Comparison of ENCODE assay signal across 10 cellular contexts in the genomic region with DNA sequence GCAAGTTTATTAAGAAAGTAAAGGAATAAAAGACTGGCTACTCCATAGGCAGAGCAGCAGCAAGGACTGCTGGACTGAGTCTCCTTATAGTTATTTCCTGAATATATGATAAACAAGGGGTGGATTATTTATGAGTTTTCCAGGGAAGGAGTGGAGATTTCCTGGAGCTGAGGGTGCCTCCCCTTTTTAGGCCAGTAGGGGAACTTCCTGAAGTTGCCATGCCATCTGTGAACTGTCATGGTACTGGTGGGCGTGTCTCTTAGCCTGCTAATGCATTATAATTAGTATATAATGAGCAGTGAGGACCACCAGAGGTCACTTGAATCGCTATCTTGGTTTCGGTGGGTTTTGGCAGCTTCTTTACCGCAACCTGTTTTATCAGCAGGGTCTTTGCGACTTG. TPM values are rescaled to one million over a fixed set of nuclear protein-coding genes. Genes with fewer than 3 reads are reported as not detected.
DNase-seq lines count a peak whose midpoint lies in the region; ATAC-seq and TF ChIP-seq lines count a peak whose summit lies in the region.
"Had no signal": no experiment of that assay in that cellular context is flagged by ENCODE, and none has a peak within 500 bp of the region (broad histone marks: within the 10 kb centered on the region; RNA-seq: fewer than 3 reads in every experiment).

No MANE protein-coding gene starts in this region.

- H3K36me3 Mint-ChIP-seq in CD8-positive, alpha-beta T cell: peaks cover 43% of the 10 kb centered on the region
- peaks cover 6% of the 10 kb centered on the region for H3K36me3 Mint-ChIP-seq in central memory CD8-positive, alpha-beta T cell (ENCODE audit: insufficient read depth)

- H3K4me3 Mint-ChIP-seq in CD8-positive, alpha-beta T cell: peak overlapping the region; percentile 61
- peak overlapping the region; percentile 50 for H3K4me3 Mint-ChIP-seq in central memory CD8-positive, alpha-beta T cell

- H3K23ac ChIP-seq in mesendoderm (ENCODE audit: low read length): no peak overlapping the region

- no peak overlapping the region for H2AK5ac ChIP-seq in mesendoderm (ENCODE audit: low read length)

- no peak overlapping the region for H2BK15ac ChIP-seq in mesendoderm (replicated peaks; ENCODE audit: low read depth)

- no peak overlapping the region for H2BK5ac ChIP-seq in mesendoderm (ENCODE audit: low read length)

- WGBS in mesendoderm (ENCODE audit: extremely low coverage, insufficient coverage, low lambda C conversion rate): no CpG with 5 or more reads among the region's 5 CpGs
- 81% methylated on average over 5 of the region's 5 CpGs for WGBS in smooth muscle cell (ENCODE audit: low lambda C conversion rate)

- H2BK120ac ChIP-seq in mesendoderm (ENCODE audit: low read depth, low read length): no peak overlapping the region

- no peak overlapping the region for H4K8ac ChIP-seq in mesendoderm (ENCODE audit: low read depth, low read length)

- H3K27me3 Mint-ChIP-seq in CD8-positive, alpha-beta T cell (ENCODE audit: low read depth): no peaks in the 10 kb centered on the region
- no peaks in the 10 kb centered on the region for H3K27me3 Mint-ChIP-seq in central memory CD8-positive, alpha-beta T cell

- H3K4me2 ChIP-seq in mesendoderm (ENCODE audit: low read length) (no peak overlapping the region), smooth muscle cell (no peak overlapping the region)

- no peaks in the 10 kb centered on the region for H4K20me1 ChIP-seq in smooth muscle cell (ENCODE audit: low read depth)

- peak overlapping the region; percentile 89 for H3K27ac Mint-ChIP-seq in CD8-positive, alpha-beta T cell
- H3K27ac Mint-ChIP-seq in central memory CD8-positive, alpha-beta T cell (ENCODE audit: low read depth): peak overlapping the region; percentile 18

- no peaks in the 10 kb centered on the region for H3K27me3 ChIP-seq in CD8-positive, alpha-beta T cell (ENCODE audit: insufficient read depth, low read length)
- H3K27me3 ChIP-seq in mesendoderm (ENCODE audit: insufficient read depth, low read length, poor library complexity): no peaks in the 10 kb centered on the region
- H3K27me3 ChIP-seq in smooth muscle cell (ENCODE audit: low read depth): no peaks in the 10 kb centered on the region

- no peak overlapping the region for H4K5ac ChIP-seq in mesendoderm (ENCODE audit: low read length)

- H3F3A ChIP-seq in smooth muscle cell (ENCODE audit: low read depth): no peaks in the 10 kb centered on the region

- no peaks in the 10 kb centered on the region for H3K79me1 ChIP-seq in mesendoderm (ENCODE audit: low read length)

- H3K27ac ChIP-seq in CD8-positive, alpha-beta T cell (ENCODE audit: low read depth, low read length): no peak overlapping the region
- H3K27ac ChIP-seq in mesendoderm (ENCODE audit: low read depth, low read length): no peak overlapping the region
- no peak overlapping the region for H3K27ac ChIP-seq in smooth muscle cell (ENCODE audit: low read depth)

- no peak overlapping the region for H2AFZ ChIP-seq in smooth muscle cell (ENCODE audit: low read depth)

- ATAC-seq in CD8-positive, alpha-beta T cell: no peak
- ATAC-seq in central memory CD8-positive, alpha-beta T cell (replicated peaks; ENCODE audit: extremely low read depth, poor library complexity, severe bottlenecking): no peak
- ATAC-seq in GM19455 (IDR thresholded peaks at IDR 0.05; ENCODE audit: unreplicated experiment): no peak

- no peaks in the 10 kb centered on the region for H3K9me3 ChIP-seq in CD8-positive, alpha-beta T cell (ENCODE audit: low read length)
- no peaks in the 10 kb centered on the region for H3K9me3 ChIP-seq in smooth muscle cell (replicated peaks; ENCODE audit: low read depth)

- no peak overlapping the region for H3K4me3 ChIP-seq in CD8-positive, alpha-beta T cell (ENCODE audit: low read depth, low read length)
- no peak overlapping the region for H3K4me3 ChIP-seq in mesendoderm (ENCODE audit: low read length)
- no peak overlapping the region for H3K4me3 ChIP-seq in smooth muscle cell

- TF ChIP-seq CTCF in CD8-positive, alpha-beta T cell (IDR thresholded peaks at IDR 0.05): no peak
- TF ChIP-seq CTCF in smooth muscle cell (IDR thresholded peaks at IDR 0.05; ENCODE audit: borderline replicate concordance, insufficient read depth, poor library complexity, severe bottlenecking): no peak

- no peaks in the 10 kb centered on the region for H3K79me2 ChIP-seq in mesendoderm (ENCODE audit: control insufficient read depth, insufficient read depth, low read length)
- no peaks in the 10 kb centered on the region for H3K79me2 ChIP-seq in smooth muscle cell (ENCODE audit: low read depth)

- no peak overlapping the region for H3K56ac ChIP-seq in mesendoderm (ENCODE audit: low read length)

- peaks cover 8% of the 10 kb centered on the region for H3K36me3 ChIP-seq in CD8-positive, alpha-beta T cell (ENCODE audit: insufficient read depth, low read length)
- H3K36me3 ChIP-seq in mesendoderm (ENCODE audit: control insufficient read depth, insufficient read depth, low read length) (no peaks in the 10 kb centered on the region), smooth muscle cell (ENCODE audit: low read depth) (no peaks in the 10 kb centered on the region)

- H3K9ac ChIP-seq in mesendoderm (ENCODE audit: low read length) (no peak overlapping the region), smooth muscle cell (ENCODE audit: low read depth) (no peak overlapping the region)

- POLR2A ChIA-PET in CD8-positive, alpha-beta T cell (lab: Charles Lee): no interaction called here

- intact Hi-C loops in CD8-positive, alpha-beta T cell (cut with DNase I, micrococcal nuclease): no loop called here

- H3K4me1 ChIP-seq in CD8-positive, alpha-beta T cell (ENCODE audit: insufficient read depth, low read length): peaks cover 20% of the 10 kb centered on the region
- no peaks in the 10 kb centered on the region for H3K4me1 ChIP-seq in mesendoderm (ENCODE audit: control insufficient read depth, low read depth, low read length)
- no peaks in the 10 kb centered on the region for H3K4me1 ChIP-seq in smooth muscle cell (ENCODE audit: low read depth)

- no peaks in the 10 kb centered on the region for H3K9me3 Mint-ChIP-seq in CD8-positive, alpha-beta T cell
- H3K9me3 Mint-ChIP-seq in central memory CD8-positive, alpha-beta T cell: no peaks in the 10 kb centered on the region

- H3K4ac ChIP-seq in mesendoderm (ENCODE audit: low read depth, low read length): no peak overlapping the region

- CTCF ChIA-PET in CD8-positive, alpha-beta T cell (lab: Charles Lee): no interaction called here

- DNase-seq in CD8-positive, alpha-beta T cell: no peak
- DNase-seq in HT-29 (ENCODE audit: low spot score) (peak; percentile 22), mesendoderm (peak; percentile 11), smooth muscle cell (lab: John Stamatoyannopoulos, UW; ENCODE audit: unreplicated experiment) (no peak), NCI-H187 treated with DMSO at 0.1 percent for 48 hours (lab: John Stamatoyannopoulos, UW) (no peak)
- no peak for DNase-seq in central memory CD8-positive, alpha-beta T cell (ENCODE audit: low spot score in 2 of 2)
- DNase-seq: activated T-cell treated with anti-CD3 and anti-CD28 coated beads for 4 hours, aorta, NCI-H2081 treated with DMSO at 0.1 percent for 48 hours had no signal

- peaks cover 19% of the 10 kb centered on the region for H3K4me1 Mint-ChIP-seq in CD8-positive, alpha-beta T cell (ENCODE audit: low read depth)
- H3K4me1 Mint-ChIP-seq in central memory CD8-positive, alpha-beta T cell: peaks cover 26% of the 10 kb centered on the region

- H3K18ac ChIP-seq in mesendoderm (ENCODE audit: low read length): no peak overlapping the region

RNA-seq across cellular contexts. Expression of a gene that starts 13.5 kb away (rescaled TPM):
- 1 to 10 TPM; 4.6 to 7.0 TPM for total RNA-seq in CD8-positive, alpha-beta T cell
- total RNA-seq in HT-29 (2014; rRNA removed; shearing (Covaris generic)): 11.0 and 14.2 TPM in 2 replicates
- 10.2 TPM for polyA plus RNA-seq in mesendoderm (2013, experiment 1 of 2)
- 9.5 TPM for polyA plus RNA-seq in mesendoderm (2013, experiment 2 of 2)
- 4.7 and 7.4 TPM in 2 replicates for total RNA-seq in smooth muscle cell
- polyA plus RNA-seq in smooth muscle cell: 5.3 and 11.0 TPM in 2 replicates

RNA-seq across cellular contexts. Expression of a gene that starts 28.6 kb away (rescaled TPM):
- total RNA-seq in CD8-positive, alpha-beta T cell: not detected
- not detected in 2 replicates for total RNA-seq in HT-29 (2014; rRNA removed; shearing (Covaris generic))
- polyA plus RNA-seq in mesendoderm (2013, experiment 1 of 2): not detected
- not detected for polyA plus RNA-seq in mesendoderm (2013, experiment 2 of 2)
- not detected in 2 replicates for total RNA-seq in smooth muscle cell
- polyA plus RNA-seq in smooth muscle cell: 0.58 and 0.80 TPM in 2 replicates
- total RNA-seq: aorta had no signal
- polyA plus RNA-seq: aorta had no signal

Comparison
In these comparisons a context has a peak if more than half of its experiments do, and no peak if none do; other contexts are left out.
1. DNase-seq: peak in HT-29 (single experiment) and mesendoderm (single experiment); none in CD8-positive, alpha-beta T cell (0 of 7), central memory CD8-positive, alpha-beta T cell (0 of 2), smooth muscle cell (single experiment) and NCI-H187 treated with DMSO at 0.1 percent for 48 hours (single experiment).